Comparison of ENCODE assay signal across 2 cellular contexts in genomic region chr3:42264399-42265058, GRCh38.
TF ChIP-seq lines count a peak whose summit lies in the region.

No MANE protein-coding gene starts in this region.

TF ChIP-seq in HepG2, 621 proteins besides CTCF, POLR2A, EP300 and RAD21:
- TF ChIP-seq ZNF180 (CRISPR knock-in tag; IDR thresholded peaks at IDR 0.05; ENCODE audit: borderline replicate concordance, low read depth) (no peak), MTA1 (CRISPR knock-in tag; IDR thresholded peaks at IDR 0.05; ENCODE audit: borderline replicate concordance) (no peak), XBP1 (CRISPR knock-in tag; IDR thresholded peaks at IDR 0.05) (no peak), CEBPZ (IDR thresholded peaks at IDR 0.05; ENCODE audit: low read length) (no peak)

TF ChIP-seq in K562, 482 proteins besides CTCF, POLR2A, EP300 and RAD21 (continues in another document):
- no peak for TF ChIP-seq NFE2L1 (tag; IDR thresholded peaks at IDR 0.05; ENCODE audit: borderline replicate concordance, low read depth)
- TF ChIP-seq RBBP5 (IDR thresholded peaks at IDR 0.05; ENCODE audit: borderline replicate concordance, insufficient read depth, low read length, poor library complexity, severe bottlenecking) = no peak
- no peak for TF ChIP-seq FOXA3 (CRISPR knock-in tag; conservative IDR thresholded peaks at IDR 0.05 in 1 of 2, IDR thresholded peaks at IDR 0.05 in 1 of 2)
- no peak for TF ChIP-seq ZKSCAN3 (CRISPR knock-in tag; IDR thresholded peaks at IDR 0.05)
- no peak for TF ChIP-seq ZNF57 (CRISPR knock-in tag; IDR thresholded peaks at IDR 0.05)
- no peak for TF ChIP-seq ZNF3 (CRISPR knock-in tag; IDR thresholded peaks at IDR 0.05)
- no peak for TF ChIP-seq ZNF41 (CRISPR knock-in tag; conservative IDR thresholded peaks at IDR 0.05)
- no peak for TF ChIP-seq ZNF384 (IDR thresholded peaks at IDR 0.05; ENCODE audit: low read depth, low read length)
- TF ChIP-seq BHLHE40 (IDR thresholded peaks at IDR 0.05; ENCODE audit: low read length) = 0 out of 2 replicates have a peak, but pooled peaks have one; percentile 12
- no peak for TF ChIP-seq FUS (optimal IDR thresholded peaks at IDR 0.05; ENCODE audit: low read depth, low read length)
- no peak for TF ChIP-seq THAP12 (CRISPR knock-in tag; IDR thresholded peaks at IDR 0.05)
- no peak for TF ChIP-seq USF2 (CRISPR knock-in tag; IDR thresholded peaks at IDR 0.05)
- 0 out of 4 replicates have a peak, but pooled peaks of 1 of the 2 experiments have one; percentile 21 for TF ChIP-seq NRF1 (conservative IDR thresholded peaks at IDR 0.05 in 1 of 2, IDR thresholded peaks at IDR 0.05 in 1 of 2)
- no peak for TF ChIP-seq MBD1 (CRISPR knock-in tag; IDR thresholded peaks at IDR 0.05)
- TF ChIP-seq ZHX1 (conservative IDR thresholded peaks at IDR 0.05; ENCODE audit: low read length) = no peak
- no peak for TF ChIP-seq HNRNPH1 (optimal IDR thresholded peaks at IDR 0.05; ENCODE audit: low read depth, low read length)
- no peak for TF ChIP-seq CCNT2 (IDR thresholded peaks at IDR 0.05; ENCODE audit: borderline replicate concordance, extremely low read depth, insufficient read length, low read depth, low read length)
- TF ChIP-seq SMARCE1 (IDR thresholded peaks at IDR 0.05) = no peak
- TF ChIP-seq USF1 (CRISPR knock-in tag; IDR thresholded peaks at IDR 0.05) = 0 out of 2 replicates have a peak, but pooled peaks have one; percentile 22
- no peak for TF ChIP-seq FOXJ3 (CRISPR knock-in tag; IDR thresholded peaks at IDR 0.05)
- no peak for TF ChIP-seq CBFA2T2 (conservative IDR thresholded peaks at IDR 0.05)
- TF ChIP-seq ZFX (CRISPR knock-in tag; IDR thresholded peaks at IDR 0.05) = no peak
- no peak for TF ChIP-seq ZNF766 (CRISPR knock-in tag; conservative IDR thresholded peaks at IDR 0.05)
- no peak for TF ChIP-seq E2F1 (CRISPR knock-in tag; IDR thresholded peaks at IDR 0.05)
- TF ChIP-seq FOXO4 (CRISPR knock-in tag; IDR thresholded peaks at IDR 0.05) = no peak
- TF ChIP-seq HOXB6 (CRISPR knock-in tag; IDR thresholded peaks at IDR 0.05; ENCODE audit: borderline replicate concordance) = no peak
- no peak for TF ChIP-seq ZFP36 (IDR thresholded peaks at IDR 0.05; ENCODE audit: low read depth, low read length, partially characterized antibody)
- TF ChIP-seq XRCC4 (IDR thresholded peaks at IDR 0.05; ENCODE audit: extremely low read depth, insufficient read depth, insufficient read length) = no peak
- TF ChIP-seq CBX2 (IDR thresholded peaks at IDR 0.05; ENCODE audit: insufficient read depth, low read length, poor library complexity, severe bottlenecking) = no peak
- TF ChIP-seq ZNF589 (CRISPR knock-in tag; IDR thresholded peaks at IDR 0.05; ENCODE audit: low read depth) = no peak
- TF ChIP-seq BDP1 (IDR thresholded peaks at IDR 0.05; ENCODE audit: insufficient read depth, insufficient read length) = no peak
- TF ChIP-seq L3MBTL2 (IDR thresholded peaks at IDR 0.05) = peak; percentile 68
- TF ChIP-seq MITF (IDR thresholded peaks at IDR 0.05) = no peak
- no peak for TF ChIP-seq SREBF2 (CRISPR knock-in tag; IDR thresholded peaks at IDR 0.05)
- peak; percentile 42; the same call in 1 of the 2 replicates for TF ChIP-seq EGR1 (conservative IDR thresholded peaks at IDR 0.05)
- no peak for TF ChIP-seq ZNF239 (CRISPR knock-in tag; IDR thresholded peaks at IDR 0.05)
- TF ChIP-seq YBX1 (IDR thresholded peaks at IDR 0.05) = no peak
- no peak for TF ChIP-seq ASH1L (IDR thresholded peaks at IDR 0.05; ENCODE audit: borderline replicate concordance, low read depth, partially characterized antibody)
- TF ChIP-seq MTA2 (IDR thresholded peaks at IDR 0.05; ENCODE audit: low read depth) = no peak
- no peak for TF ChIP-seq GTF3C2 (IDR thresholded peaks at IDR 0.05; ENCODE audit: borderline replicate concordance, extremely low read depth, insufficient read length)
- TF ChIP-seq ESRRA (IDR thresholded peaks at IDR 0.05; ENCODE audit: borderline replicate concordance, low read depth) = no peak
- no peak for TF ChIP-seq HDAC1 (IDR thresholded peaks at IDR 0.05)
- TF ChIP-seq E2F6 (IDR thresholded peaks at IDR 0.05; ENCODE audit: borderline replicate concordance in 1 of 2, extremely low read depth in 1 of 2, insufficient read depth in 1 of 2, insufficient read length in 1 of 2, low read depth in 1 of 2, low read length in 1 of 2, poor library complexity in 1 of 2, severe bottlenecking in 1 of 2) = peak in 1 of 2 experiments; percentile 78
